Comparison of ENCODE assay signal across 20 cellular contexts in the genomic region with DNA sequence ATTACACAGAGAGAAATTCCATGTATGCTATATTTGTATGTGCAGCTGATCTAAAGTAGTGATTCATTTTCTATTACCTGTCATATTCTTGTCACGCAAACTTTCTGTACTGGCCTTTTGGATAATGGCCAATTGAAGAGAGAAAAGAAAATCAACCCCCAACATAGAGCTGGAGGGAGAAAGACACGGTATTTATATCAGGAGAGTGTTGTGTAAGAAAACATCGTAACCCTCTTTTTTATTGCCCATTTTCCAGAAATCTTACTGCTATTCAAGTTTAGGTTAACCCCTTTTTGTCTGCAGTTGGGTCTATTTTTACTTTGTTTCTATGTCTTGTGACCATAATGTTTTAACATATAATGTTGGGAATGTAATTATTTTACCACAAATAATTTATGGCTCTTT.
"Had no signal": no experiment of that assay in that cellular context is flagged by ENCODE, and none has a peak within 500 bp of the region (broad histone marks: within the 10 kb centered on the region; RNA-seq: fewer than 3 reads in every experiment).

No MANE protein-coding gene starts in this region.

- H3K4me1 ChIP-seq: breast epithelium, esophagus squamous epithelium, prostate gland, testis had no signal

- H3K9me3 ChIP-seq: adrenal gland, breast epithelium, esophagus squamous epithelium, left ventricle myocardium inferior, prostate gland, testis, upper lobe of left lung had no signal

- H3K36me3 ChIP-seq: adrenal gland, breast epithelium, left ventricle myocardium inferior, prostate gland had no signal

- H3K4me3 ChIP-seq: adrenal gland, breast epithelium, esophagus squamous epithelium, left ventricle myocardium inferior, prostate gland, skin epidermis, testis, upper lobe of left lung had no signal

- DNase-seq: activated CD4-positive, alpha-beta T cell treated with anti-CD3 and anti-CD28 coated beads, Interleukin-2, amount 50 U/mL, for 48 hours; activated gamma-delta T cell treated with Interleukin-2 at 50 U/mL for 16 hours; adrenal gland; cerebellar nuclear complex; effector CD8-positive, alpha-beta T cell; esophagus squamous epithelium; foreskin keratinocyte; kidney glomerular epithelial cell; left ventricle myocardium inferior; naive thymus-derived CD8-positive, alpha-beta T cell; right cardiac atrium; stimulated activated CD4-positive, alpha-beta T cell treated with anti-CD3 and anti-CD28 coated beads, Interleukin-4, amount 100 ng/mL, for 1 hour; stimulated activated naive CD8-positive, alpha-beta T cell treated with anti-CD3 and anti-CD28 coated beads, Interleukin-15, amount 100 ng/mL, for 72 hours; T-helper 2 cell; testis; upper lobe of left lung had no signal

- ATAC-seq: activated naive CD4-positive, alpha-beta T cell treated with anti-CD3 and anti-CD28 coated beads, Interleukin-2, amount 50 U/mL, for 72 hours; foreskin keratinocyte; naive thymus-derived CD8-positive, alpha-beta T cell; right cardiac atrium; stimulated activated naive CD8-positive, alpha-beta T cell treated with anti-CD3 and anti-CD28 coated beads, Interleukin-15, amount 100 ng/mL, for 72 hours had no signal

- H3K27me3 ChIP-seq: adrenal gland, breast epithelium, esophagus squamous epithelium, foreskin keratinocyte, testis, upper lobe of left lung had no signal

- H3K27ac ChIP-seq: adrenal gland, breast epithelium, esophagus squamous epithelium, foreskin keratinocyte, left ventricle myocardium inferior, prostate gland, skin epidermis, testis, upper lobe of left lung had no signal
